In genomic region chr4:98506462-98507132, GRCh38 we compare ENCODE assay signal across 10 cellular contexts.
DNase-seq lines count a peak whose midpoint lies in the region; ATAC-seq and TF ChIP-seq lines count a peak whose summit lies in the region.
"Had no signal": no experiment of that assay in that cellular context is flagged by ENCODE, and none has a peak within 500 bp of the region (broad histone marks: within the 10 kb centered on the region; RNA-seq: fewer than 3 reads in every experiment).

No MANE protein-coding gene starts in this region.

- H3K4me1 ChIP-seq in SK-N-SH (ENCODE audit: control insufficient read depth in 1 of 2, insufficient read depth in 2 of 2, low read depth in 1 of 2, low read length in 1 of 2) = peaks cover 0 to 41% of the 10 kb centered on the region in 2 experiments
- H3K4me1 ChIP-seq: colonic mucosa had no signal

- H3K9me2 ChIP-seq in SK-N-SH = no peaks in the 10 kb centered on the region

- H3K9ac ChIP-seq in SK-N-SH = no peak overlapping the region

- 91% methylated on average over 5 of the region's 5 CpGs for WGBS in SK-N-SH (ENCODE audit: low lambda C conversion rate)

- H3K27ac ChIP-seq in SK-N-SH (ENCODE audit: low read depth in 2 of 2, low read length in 1 of 2) = no peak overlapping the region
- H3K27ac ChIP-seq: colonic mucosa had no signal

- DNase-seq in SK-N-SH (peak; percentile 20), NCI-H69 (lab: John Stamatoyannopoulos, UW) (peak; percentile 45), epithelial cell of proximal tubule (ENCODE audit: low read depth) (no peak), retinal pigment epithelial cell (ENCODE audit: low read depth) (no peak), NCI-H128 (lab: John Stamatoyannopoulos, UW; ENCODE audit: unreplicated experiment) (no peak), NCI-H2227 treated with DMSO at 0.1 percent for 48 hours (lab: John Stamatoyannopoulos, UW) (no peak)
- DNase-seq: colonic mucosa, KG1 had no signal

- TF ChIP-seq EP300 in SK-N-SH (IDR thresholded peaks at IDR 0.05; ENCODE audit: borderline replicate concordance in 1 of 2, low read depth in 1 of 2, low read length in 1 of 2) = no peak

- no peak overlapping the region for H2AFZ ChIP-seq in SK-N-SH (ENCODE audit: low read depth)

- POLR2A ChIA-PET in SK-N-SH (lab: Yijun Ruan, JAX) = no interaction called here

- peaks cover 17% of the 10 kb centered on the region for H3F3A ChIP-seq in SK-N-SH (replicated peaks; ENCODE audit: insufficient read depth)

- peaks cover 2 to 9% of the 10 kb centered on the region in 2 experiments for H3K36me3 ChIP-seq in SK-N-SH (replicated peaks in 1 of 2; ENCODE audit: control insufficient read depth in 1 of 2, insufficient read depth in 2 of 2, low read length in 1 of 2)
- H3K36me3 ChIP-seq: colonic mucosa had no signal

- no peak overlapping the region for H3K4me2 ChIP-seq in SK-N-SH

- H3K27me3 ChIP-seq in SK-N-SH (ENCODE audit: insufficient read depth) = no peaks in the 10 kb centered on the region
- H3K27me3 ChIP-seq: colonic mucosa had no signal

- CTCF ChIA-PET in SK-N-SH (lab: Yijun Ruan, JAX) = interaction anchor here (1.1 to 1.4 kb wide), 2 partner anchors 11 to 26 kb away, joined by 3 read pairs; no protein-coding TSS in a partner anchor

- no peaks in the 10 kb centered on the region for H3K9me3 ChIP-seq in SK-N-SH
- H3K9me3 ChIP-seq: colonic mucosa had no signal

- H3K4me3 ChIP-seq in SK-N-SH (ENCODE audit: low read depth in 2 of 2, low read length in 1 of 2) (no peak overlapping the region), epithelial cell of proximal tubule (ENCODE audit: low read depth, low read length) (no peak overlapping the region), retinal pigment epithelial cell (ENCODE audit: low read length) (no peak overlapping the region)
- H3K4me3 ChIP-seq: colonic mucosa had no signal

- TF ChIP-seq CTCF in SK-N-SH (IDR thresholded peaks at IDR 0.05) (peak; percentile 42), epithelial cell of proximal tubule (conservative IDR thresholded peaks at IDR 0.05; ENCODE audit: low read depth, low read length) (peak; percentile 53), retinal pigment epithelial cell (conservative IDR thresholded peaks at IDR 0.05; ENCODE audit: low read depth, low read length) (peak; percentile 34)

- ATAC-seq in SK-N-SH treated with all-trans-retinoic acid at 6 μM for 48 hours (no peak), HG03439 (IDR thresholded peaks at IDR 0.05; ENCODE audit: unreplicated experiment) (no peak)

- TF ChIP-seq RAD21 in SK-N-SH (IDR thresholded peaks at IDR 0.05; ENCODE audit: low read length) = peak; percentile 34; the same call in 1 of the 2 replicates

- no peaks in the 10 kb centered on the region for H4K20me1 ChIP-seq in SK-N-SH (ENCODE audit: insufficient read depth)

- peaks cover 48% of the 10 kb centered on the region for H3K79me2 ChIP-seq in SK-N-SH (ENCODE audit: insufficient read depth)

TF ChIP-seq in SK-N-SH, 30 proteins besides CTCF, POLR2A, EP300 and RAD21 (continues in another document):
- TF ChIP-seq MAX (IDR thresholded peaks at IDR 0.05; ENCODE audit: low read depth) (no peak), ZBTB33 (IDR thresholded peaks at IDR 0.05; ENCODE audit: borderline replicate concordance, low read depth) (no peak), FOXJ3 (CRISPR knock-in tag; IDR thresholded peaks at IDR 0.05) (no peak), SIN3A (IDR thresholded peaks at IDR 0.05; ENCODE audit: borderline replicate concordance, low read depth, low read length) (no peak), NRF1 (IDR thresholded peaks at IDR 0.05; ENCODE audit: low read depth, low read length) (no peak), GABPA (IDR thresholded peaks at IDR 0.05; ENCODE audit: low read depth) (no peak), JUND (IDR thresholded peaks at IDR 0.05) (no peak), YY1 (IDR thresholded peaks at IDR 0.05; ENCODE audit: low read depth) (no peak), EZH2phosphoT487 (IDR thresholded peaks at IDR 0.05; ENCODE audit: borderline replicate concordance, low read depth) (no peak), USF1 (IDR thresholded peaks at IDR 0.05; ENCODE audit: borderline replicate concordance, low read depth) (no peak), USF2 (IDR thresholded peaks at IDR 0.05; ENCODE audit: borderline replicate concordance, low read depth, low read length) (no peak)

TF ChIP-seq in SK-N-SH treated with all-trans-retinoic acid at 6 μM for 48 hours, 23 proteins besides CTCF, POLR2A, EP300 and RAD21:
- TF ChIP-seq ZC3H10 (CRISPR knock-in tag; IDR thresholded peaks at IDR 0.05) (no peak), GLIS3 (CRISPR knock-in tag; IDR thresholded peaks at IDR 0.05) (no peak), ZFP30 (CRISPR knock-in tag; IDR thresholded peaks at IDR 0.05) (no peak), TOX (CRISPR knock-in tag; IDR thresholded peaks at IDR 0.05; ENCODE audit: borderline replicate concordance) (no peak), PPARA (CRISPR knock-in tag; IDR thresholded peaks at IDR 0.05; ENCODE audit: borderline replicate concordance) (no peak), TCF4 (CRISPR knock-in tag; IDR thresholded peaks at IDR 0.05; ENCODE audit: borderline replicate concordance) (no peak), TSHZ2 (CRISPR knock-in tag; IDR thresholded peaks at IDR 0.05) (no peak), SNAI2 (CRISPR knock-in tag; IDR thresholded peaks at IDR 0.05) (no peak), OSR1 (CRISPR knock-in tag; IDR thresholded peaks at IDR 0.05) (no peak), ZFP3 (CRISPR knock-in tag; IDR thresholded peaks at IDR 0.05) (no peak), PATZ1 (CRISPR knock-in tag; IDR thresholded peaks at IDR 0.05; ENCODE audit: borderline replicate concordance) (no peak), RARB (CRISPR knock-in tag; IDR thresholded peaks at IDR 0.05) (no peak), POU6F1 (CRISPR knock-in tag; IDR thresholded peaks at IDR 0.05; ENCODE audit: borderline replicate concordance, low read depth) (no peak), CSDC2 (CRISPR knock-in tag; IDR thresholded peaks at IDR 0.05) (no peak), ZNF70 (CRISPR knock-in tag; IDR thresholded peaks at IDR 0.05) (no peak)

Comparison
In these comparisons a context has a peak if more than half of its experiments do, and no peak if none do; other contexts are left out.
1. DNase-seq: peak in SK-N-SH (single experiment) and NCI-H69 (single experiment); none in epithelial cell of proximal tubule (single experiment), retinal pigment epithelial cell (single experiment), NCI-H128 (single experiment) and NCI-H2227 treated with DMSO at 0.1 percent for 48 hours (single experiment).
2. Peak in every context shown above with its lines, with median percentiles within 50 percentile points of each other: CTCF ChIP-seq.